21 cellular contexts compared by ENCODE assay signal in the genomic region with DNA sequence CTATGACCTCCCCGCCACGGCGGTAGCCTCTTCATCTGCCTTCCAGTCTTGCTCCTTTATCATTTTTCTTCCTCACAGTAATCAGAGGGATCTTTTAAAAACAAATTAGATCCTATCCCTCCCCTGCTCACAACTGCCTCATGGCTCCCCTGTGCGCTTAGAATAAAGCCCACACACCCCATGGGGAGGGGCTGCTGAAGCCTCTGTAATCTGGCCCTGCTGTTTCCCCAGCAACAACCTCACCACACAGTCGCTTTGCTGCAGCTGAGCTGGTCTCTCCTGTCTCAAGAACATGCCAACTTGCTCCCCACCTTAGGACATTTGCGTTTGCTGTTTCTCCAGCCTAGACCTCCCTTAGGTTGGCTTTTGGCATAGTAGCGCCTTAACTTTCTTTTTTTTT. TPM values are rescaled to one million over a fixed set of nuclear protein-coding genes. Genes with fewer than 3 reads are reported as not detected.
DNase-seq lines count a peak whose midpoint lies in the region; ATAC-seq and TF ChIP-seq lines count a peak whose summit lies in the region.
"Had no signal": no experiment of that assay in that cellular context is flagged by ENCODE, and none has a peak within 500 bp of the region (broad histone marks: within the 10 kb centered on the region; RNA-seq: fewer than 3 reads in every experiment).

No MANE protein-coding gene starts in this region.

- no peaks in the 10 kb centered on the region for H3K4me1 ChIP-seq in heart right ventricle
- H3K4me1 ChIP-seq: BE2C had no signal

- H3K36me3 Mint-ChIP-seq in stimulated activated naive B cell treated with anti-CD40 and anti-IgM and Interleukin-4, amounts not matched to agents 10 μg/mL and 1 μg/mL and 100 μg/mL, for 72 hours, result no peaks in the 10 kb centered on the region

- H3K4me3 ChIP-seq in WERI-Rb-1 (ENCODE audit: low read depth, low read length) (no peak overlapping the region), heart right ventricle (no peak overlapping the region)
- H3K4me3 ChIP-seq: GM12878 had no signal

- DNase-seq in NCI-H82 (lab: John Stamatoyannopoulos, UW) (peak; percentile 8), NCI-H82 treated with DMSO at 0.1 percent for 48 hours (lab: John Stamatoyannopoulos, UW; ENCODE audit: unreplicated experiment) (no peak), WERI-Rb-1 (peak; percentile 20), iPS-NIHi7 (ENCODE audit: extremely low spot score) (peak; percentile 33), NCI-H1048 (lab: John Stamatoyannopoulos, UW) (no peak), NCI-H2107 (lab: John Stamatoyannopoulos, UW) (no peak), heart right ventricle (no peak)
- DNase-seq in stimulated activated naive B cell treated with anti-CD40 and anti-IgM and Interleukin-4, amounts not matched to agents 10 μg/mL and 1 μg/mL and 100 μg/mL, for 72 hours, result no peak
- DNase-seq: BE2C; DMS79; IMR-90; NCI-H2171; NCI-H446; NCI-H526; NK-92 treated with Interleukin-12 subunit alpha and Interleukin-12 subunit beta, amount 100 ng/mL, for 24 hours; SIG-M5; SK-N-SH had no signal

- H3K4me3 Mint-ChIP-seq in stimulated activated naive B cell treated with anti-CD40 and anti-IgM and Interleukin-4, amounts not matched to agents 10 μg/mL and 1 μg/mL and 100 μg/mL, for 72 hours, result no peak overlapping the region

- ATAC-seq in stimulated activated naive B cell treated with anti-CD40 and anti-IgM and Interleukin-4, amounts not matched to agents 10 μg/mL and 1 μg/mL and 100 μg/mL, for 72 hours (replicated peaks), result no peak
- ATAC-seq in heart right ventricle, result no peak
- ATAC-seq: GM12878, Panc1 had no signal

- H3K9me3 ChIP-seq in WERI-Rb-1 (ENCODE audit: severe bottlenecking) (no peaks in the 10 kb centered on the region), heart right ventricle (no peaks in the 10 kb centered on the region)
- H3K9me3 ChIP-seq: BE2C, SK-N-SH had no signal

- TF ChIP-seq CTCF in WERI-Rb-1 (IDR thresholded peaks at IDR 0.05; ENCODE audit: low read depth, low read length) (no peak), heart right ventricle (IDR thresholded peaks at IDR 0.05) (no peak)

- 79 to 80% methylated on average over 7 of the region's 7 CpGs for WGBS in heart right ventricle, 2 donors

- no peaks in the 10 kb centered on the region for H3K9me3 Mint-ChIP-seq in stimulated activated naive B cell treated with anti-CD40 and anti-IgM and Interleukin-4, amounts not matched to agents 10 μg/mL and 1 μg/mL and 100 μg/mL, for 72 hours

- H3K27me3 ChIP-seq in WERI-Rb-1 (ENCODE audit: insufficient read depth, low read depth, severe bottlenecking), result no peaks in the 10 kb centered on the region
- H3K27me3 ChIP-seq in heart right ventricle, result peaks cover 0 to 8% (median 0%) of the 10 kb centered on the region in 7 donors

- intact Hi-C loops in heart right ventricle (cut with DNase I), result no loop called here

- no peaks in the 10 kb centered on the region for H3K36me3 ChIP-seq in WERI-Rb-1
- H3K36me3 ChIP-seq in heart right ventricle, result no peaks in the 10 kb centered on the region
- H3K36me3 ChIP-seq: BE2C had no signal

- H3K4me1 Mint-ChIP-seq in stimulated activated naive B cell treated with anti-CD40 and anti-IgM and Interleukin-4, amounts not matched to agents 10 μg/mL and 1 μg/mL and 100 μg/mL, for 72 hours, result no peaks in the 10 kb centered on the region

- no peak overlapping the region for H3K27ac ChIP-seq in WERI-Rb-1
- H3K27ac ChIP-seq in heart right ventricle, result no peak overlapping the region
- H3K27ac ChIP-seq: KMS-11 had no signal

- peak overlapping the region; percentile 48 for H3K27ac Mint-ChIP-seq in stimulated activated naive B cell treated with anti-CD40 and anti-IgM and Interleukin-4, amounts not matched to agents 10 μg/mL and 1 μg/mL and 100 μg/mL, for 72 hours

- H3K27me3 Mint-ChIP-seq in stimulated activated naive B cell treated with anti-CD40 and anti-IgM and Interleukin-4, amounts not matched to agents 10 μg/mL and 1 μg/mL and 100 μg/mL, for 72 hours, result peaks cover 9 to 15% of the 10 kb centered on the region in 2 donors

RNA-seq across cellular contexts. Expression of a gene that starts 41.0 kb away (rescaled TPM):
- total RNA-seq in heart right ventricle, result not detected
- polyA plus RNA-seq in heart right ventricle, result not detected
- total RNA-seq: A673, GM12878, IMR-90 had no signal
- polyA plus RNA-seq: GM12878, IMR-90, SK-N-SH had no signal

Comparison
In these comparisons a context has a peak if more than half of its experiments do, and no peak if none do; other contexts are left out.
1. DNase-seq: peak in NCI-H82 (single experiment), WERI-Rb-1 (single experiment) and iPS-NIHi7 (single experiment); none in NCI-H82 treated with DMSO at 0.1 percent for 48 hours (single experiment), stimulated activated naive B cell treated with anti-CD40 and anti-IgM and Interleukin-4, amounts not matched to agents 10 μg/mL and 1 μg/mL and 100 μg/mL, for 72 hours (single experiment), NCI-H1048 (single experiment), NCI-H2107 (single experiment) and heart right ventricle (0 of 2).